Comparison of ENCODE assay signal across 20 cellular contexts in genomic region chr6:87639373-87639772, GRCh38. TPM values are rescaled to one million over a fixed set of nuclear protein-coding genes. Genes with fewer than 3 reads are reported as not detected.
DNase-seq lines count a peak whose midpoint lies in the region; ATAC-seq and TF ChIP-seq lines count a peak whose summit lies in the region.
"Had no signal": no experiment of that assay in that cellular context is flagged by ENCODE, and none has a peak within 500 bp of the region (broad histone marks: within the 10 kb centered on the region; RNA-seq: fewer than 3 reads in every experiment).

No MANE protein-coding gene starts in this region.

- H3K4me3 ChIP-seq in GM23338 (no peak overlapping the region), HEK293 (ENCODE audit: low read depth, low read length) (no peak overlapping the region), MM.1S (ENCODE audit: low read length) (no peak overlapping the region), foreskin fibroblast (ENCODE audit: low read depth in 1 of 2, low read length in 2 of 2) (no peak overlapping the region)
- H3K4me3 ChIP-seq: BLaER1, GM12878 had no signal

- H3K27me3 Mint-ChIP-seq in GM23338 (ENCODE audit: insufficient read depth, low read depth, poor library complexity) (peaks cover 6% of the 10 kb centered on the region), WTC11 (ENCODE audit: low read depth) (no peaks in the 10 kb centered on the region)
- no peaks in the 10 kb centered on the region for H3K27me3 Mint-ChIP-seq in activated CD4-positive, alpha-beta memory T cell treated with anti-CD3 and anti-CD28 coated beads, Interleukin-2, amount 10 ng/mL, durations not matched to agents 7 days and 5 days
- H3K27me3 Mint-ChIP-seq: CD4-positive, alpha-beta memory T cell; CD4-positive, CD25-positive, alpha-beta regulatory T cell; CD8-positive, alpha-beta memory T cell had no signal

- H3K9me2 ChIP-seq in GM23338 (ENCODE audit: insufficient read depth) (no peaks in the 10 kb centered on the region), MM.1S (replicated peaks; ENCODE audit: insufficient read depth, low read length) (no peaks in the 10 kb centered on the region)

- H3K27ac ChIP-seq in GM23338 (ENCODE audit: low read depth) (no peak overlapping the region), HEK293 (ENCODE audit: extremely low read depth, low read depth, low read length) (no peak overlapping the region), MM.1S (ENCODE audit: low read length) (no peak overlapping the region)
- H3K27ac ChIP-seq: BLaER1 had no signal

- H3K36me3 Mint-ChIP-seq in GM23338 (ENCODE audit: low read depth) (peaks cover 42% of the 10 kb centered on the region), WTC11 (peaks cover 35% of the 10 kb centered on the region)
- H3K36me3 Mint-ChIP-seq in activated CD4-positive, alpha-beta memory T cell treated with anti-CD3 and anti-CD28 coated beads, Interleukin-2, amount 10 ng/mL, durations not matched to agents 7 days and 5 days (ENCODE audit: low read depth): peaks cover 31% of the 10 kb centered on the region

- no peak overlapping the region for H2AFZ ChIP-seq in GM23338
- no peak overlapping the region for H2AFZ ChIP-seq in MM.1S (ENCODE audit: low read length)

- no peaks in the 10 kb centered on the region for H3K9me3 ChIP-seq in HEK293 (ENCODE audit: control insufficient read depth, insufficient read depth, low read depth, low read length)
- no peaks in the 10 kb centered on the region for H3K9me3 ChIP-seq in MM.1S (replicated peaks; ENCODE audit: insufficient read depth, low read length)
- H3K9me3 ChIP-seq: BE2C, BLaER1 had no signal

- no peaks in the 10 kb centered on the region for H3F3A ChIP-seq in GM23338 (replicated peaks; ENCODE audit: low read depth)
- peaks cover 8% of the 10 kb centered on the region for H3F3A ChIP-seq in MM.1S (ENCODE audit: insufficient read depth, low read length)

- no peak for DNase-seq in GM23338 (ENCODE audit: low spot score)
- DNase-seq in WTC11 (ENCODE audit: low spot score): no peak
- no peak for DNase-seq in MM.1S
- DNase-seq in foreskin fibroblast: no peak
- DNase-seq in SKM-1 treated with dmso at 0.1 percent for 144 hours (lab: John Stamatoyannopoulos, UW; ENCODE audit: unreplicated experiment): no peak
- DNase-seq in activated CD4-positive, alpha-beta memory T cell treated with anti-CD3 and anti-CD28 coated beads, Interleukin-2, amount 10 ng/mL, durations not matched to agents 7 days and 5 days: no peak
- DNase-seq: 8988T; ACHN; BE2C; C1 segment of cervical spinal cord; CD4-positive, alpha-beta memory T cell; CD4-positive, CD25-positive, alpha-beta regulatory T cell; CD8-positive, alpha-beta memory T cell; COR-L47; DMS79 treated with DMSO at 0.1 percent for 48 hours; GDM1 had no signal

- no peak overlapping the region for H3K9ac ChIP-seq in MM.1S (ENCODE audit: low read length)
- H3K9ac ChIP-seq: BLaER1 had no signal

- H3K4me1 Mint-ChIP-seq in GM23338: peaks cover 10% of the 10 kb centered on the region
- peaks cover 4% of the 10 kb centered on the region; the same call in 1 of the 2 replicates for H3K4me1 Mint-ChIP-seq in WTC11
- H3K4me1 Mint-ChIP-seq in activated CD4-positive, alpha-beta memory T cell treated with anti-CD3 and anti-CD28 coated beads, Interleukin-2, amount 10 ng/mL, durations not matched to agents 7 days and 5 days: peaks cover 7% of the 10 kb centered on the region
- H3K4me1 Mint-ChIP-seq: CD14-positive monocyte had no signal

- peaks cover 11% of the 10 kb centered on the region for H3K36me3 ChIP-seq in GM23338 (ENCODE audit: insufficient read depth)
- H3K36me3 ChIP-seq in HEK293 (ENCODE audit: control insufficient read depth in 2 of 2, insufficient read depth in 1 of 2, low read length in 2 of 2): peaks cover 23 to 59% of the 10 kb centered on the region in 2 experiments
- H3K36me3 ChIP-seq in MM.1S (replicated peaks; ENCODE audit: insufficient read depth, low read length): no peaks in the 10 kb centered on the region

- H3K4me2 ChIP-seq in GM23338: no peak overlapping the region
- H3K4me2 ChIP-seq in MM.1S (ENCODE audit: low read depth, low read length): no peak overlapping the region
- H3K4me2 ChIP-seq: BLaER1 had no signal

- H3K9me3 Mint-ChIP-seq in GM23338 (no peaks in the 10 kb centered on the region), WTC11 (no peaks in the 10 kb centered on the region)
- no peaks in the 10 kb centered on the region for H3K9me3 Mint-ChIP-seq in activated CD4-positive, alpha-beta memory T cell treated with anti-CD3 and anti-CD28 coated beads, Interleukin-2, amount 10 ng/mL, durations not matched to agents 7 days and 5 days
- H3K9me3 Mint-ChIP-seq: CD14-positive monocyte; CD4-positive, alpha-beta memory T cell; CD4-positive, CD25-positive, alpha-beta regulatory T cell; CD8-positive, alpha-beta memory T cell had no signal

- no peaks in the 10 kb centered on the region for H3K27me3 ChIP-seq in GM23338 (ENCODE audit: insufficient read depth)
- no peaks in the 10 kb centered on the region for H3K27me3 ChIP-seq in MM.1S (replicated peaks; ENCODE audit: insufficient read depth, low read length)
- H3K27me3 ChIP-seq: BE2C, BLaER1 had no signal

- H3K4me3 Mint-ChIP-seq in GM23338 (no peak overlapping the region), WTC11 (no peak overlapping the region)
- H3K4me3 Mint-ChIP-seq in activated CD4-positive, alpha-beta memory T cell treated with anti-CD3 and anti-CD28 coated beads, Interleukin-2, amount 10 ng/mL, durations not matched to agents 7 days and 5 days: no peak overlapping the region
- H3K4me3 Mint-ChIP-seq: CD14-positive monocyte; CD4-positive, alpha-beta memory T cell; CD4-positive, CD25-positive, alpha-beta regulatory T cell; CD8-positive, alpha-beta memory T cell had no signal

- ATAC-seq in GM23338 (peak; percentile 62), WTC11 (peak; percentile 61)
- ATAC-seq: GM12878 had no signal

- H3K27ac Mint-ChIP-seq in GM23338 (no peak overlapping the region), WTC11 (no peak overlapping the region)
- no peak overlapping the region for H3K27ac Mint-ChIP-seq in activated CD4-positive, alpha-beta memory T cell treated with anti-CD3 and anti-CD28 coated beads, Interleukin-2, amount 10 ng/mL, durations not matched to agents 7 days and 5 days
- H3K27ac Mint-ChIP-seq: CD4-positive, alpha-beta memory T cell; CD4-positive, CD25-positive, alpha-beta regulatory T cell had no signal

- TF ChIP-seq CTCF in GM23338 (conservative IDR thresholded peaks at IDR 0.05; ENCODE audit: low read depth in 2 of 2) (no peak), HEK293 (tag by site-specific recombination; IDR thresholded peaks at IDR 0.05) (no peak), WTC11 (IDR thresholded peaks at IDR 0.05) (no peak), MM.1S (IDR thresholded peaks at IDR 0.05; ENCODE audit: low read length) (no peak), foreskin fibroblast (IDR thresholded peaks at IDR 0.05; ENCODE audit: low read depth, low read length) (no peak)

- CTCF ChIA-PET in HEK293 (lab: Yijun Ruan, JAX) (no interaction called here), WTC11 (lab: Charles Lee) (no interaction called here)
- CTCF ChIA-PET in activated CD4-positive, alpha-beta memory T cell treated with anti-CD3 and anti-CD28 coated beads, Interleukin-2, amount 10 ng/mL, durations not matched to agents 7 days and 5 days (lab: Charles Lee): no interaction called here

- peaks cover 13% of the 10 kb centered on the region for H3K4me1 ChIP-seq in GM23338 (ENCODE audit: insufficient read depth)
- no peaks in the 10 kb centered on the region for H3K4me1 ChIP-seq in HEK293 (ENCODE audit: control insufficient read depth, insufficient read depth, low read length)
- peaks cover 34% of the 10 kb centered on the region for H3K4me1 ChIP-seq in MM.1S (ENCODE audit: low read length)
- H3K4me1 ChIP-seq: BE2C, BLaER1 had no signal

- no peaks in the 10 kb centered on the region for H4K20me1 ChIP-seq in GM23338 (replicated peaks; ENCODE audit: insufficient read depth)
- H4K20me1 ChIP-seq in MM.1S (ENCODE audit: insufficient read depth, low read length): no peaks in the 10 kb centered on the region
- H4K20me1 ChIP-seq: BLaER1 had no signal

- no peaks in the 10 kb centered on the region for H3K79me2 ChIP-seq in GM23338 (replicated peaks; ENCODE audit: insufficient read depth)
- no peaks in the 10 kb centered on the region for H3K79me2 ChIP-seq in MM.1S (ENCODE audit: low read length)

- POLR2A ChIA-PET in HEK293 (lab: Yijun Ruan, JAX) (interaction anchor here (0.7 kb wide), 1 partner anchor 250 kb away, joined by 5 read pairs; no protein-coding TSS in a partner anchor), WTC11 (lab: Charles Lee) (interaction anchor here (0.6 kb wide), 1 partner anchor 446 kb away, joined by 3 read pairs; no protein-coding TSS in a partner anchor)
- POLR2A ChIA-PET in activated CD4-positive, alpha-beta memory T cell treated with anti-CD3 and anti-CD28 coated beads, Interleukin-2, amount 10 ng/mL, durations not matched to agents 7 days and 5 days (lab: Charles Lee): no interaction called here

TF ChIP-seq in GM23338, 12 proteins besides CTCF, POLR2A, EP300 and RAD21 (continues in another document):
- TF ChIP-seq EZH2phosphoT487 (IDR thresholded peaks at IDR 0.05; ENCODE audit: unreplicated experiment) (no peak), STAT1 (IDR thresholded peaks at IDR 0.05; ENCODE audit: unreplicated experiment) (no peak)

TF ChIP-seq in HEK293, 187 proteins besides CTCF, POLR2A, EP300 and RAD21 (continues in another document):
- TF ChIP-seq ZNF114 (tag by site-specific recombination; IDR thresholded peaks at IDR 0.05): no peak

TF ChIP-seq in WTC11, 78 proteins besides CTCF, POLR2A, EP300 and RAD21:
- TF ChIP-seq ATF3 (CRISPR knock-in tag; conservative IDR thresholded peaks at IDR 0.05) (no peak), CREM (CRISPR knock-in tag; IDR thresholded peaks at IDR 0.05) (no peak), ZNF232 (CRISPR knock-in tag; IDR thresholded peaks at IDR 0.05) (no peak)

RNA-seq across cellular contexts. Expression of gene ORC3, which starts 49.4 kb away (rescaled TPM):
- 53.1 and 64.9 TPM in 2 replicates for total RNA-seq in GM23338 (2014; rRNA removed; shearing (Covaris generic))
- 78.4 and 80.7 TPM in 2 replicates for polyA plus RNA-seq in GM23338 (2016; fragmentation: Nextera tagmentation; extraction: Ambion mirVana)
- total RNA-seq in WTC11 (2021): 46.7 to 50.7 TPM (median 48.4 TPM) in 3 replicates
- 10 to 100 TPM; 24.1 to 24.5 TPM for total RNA-seq in activated CD4-positive, alpha-beta memory T cell treated with anti-CD3 and anti-CD28 coated beads, Interleukin-2, amount 10 ng/mL, durations not matched to agents 7 days and 5 days

RNA-seq across cellular contexts. Expression of gene RARS2, which starts 49.6 kb away (rescaled TPM):
- total RNA-seq in GM23338 (2014; rRNA removed; shearing (Covaris generic)): 29.6 and 31.8 TPM in 2 replicates
- polyA plus RNA-seq in GM23338 (2016; fragmentation: Nextera tagmentation; extraction: Ambion mirVana): 33.9 and 38.5 TPM in 2 replicates
- total RNA-seq in WTC11 (2021): 31.8 to 33.3 TPM (median 32.9 TPM) in 3 replicates
- total RNA-seq in activated CD4-positive, alpha-beta memory T cell treated with anti-CD3 and anti-CD28 coated beads, Interleukin-2, amount 10 ng/mL, durations not matched to agents 7 days and 5 days: 10 to 100 TPM; 23.2 to 24.3 TPM
